Comparison of ENCODE assay signal across 12 cellular contexts in the genomic region with DNA sequence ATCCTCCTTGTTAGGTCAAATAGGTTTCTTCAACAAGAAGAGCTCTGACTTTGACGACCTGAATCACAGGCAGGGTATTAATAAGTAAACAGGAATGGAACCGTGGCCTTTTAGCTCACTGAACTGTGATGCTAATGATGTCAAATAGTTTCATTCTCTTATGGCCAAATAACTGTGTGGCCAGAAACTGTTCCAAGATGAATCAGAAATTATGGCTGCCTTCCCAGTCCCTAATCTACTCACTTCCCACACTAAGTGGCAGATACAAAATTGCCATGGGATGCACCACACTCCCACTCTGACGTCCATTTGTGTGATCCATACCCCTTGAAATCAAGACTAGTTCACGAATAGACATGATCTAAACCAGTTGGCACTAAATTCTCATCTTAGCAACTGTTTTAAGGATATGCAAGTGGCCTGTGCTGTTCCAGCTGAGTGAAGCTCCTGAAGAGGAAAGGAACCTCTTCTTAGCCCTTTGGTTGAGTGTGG.
A peak's percentile ranks its signal among the peaks of the same experiment; 100 is the strongest.
DNase-seq lines count a peak whose midpoint lies in the region; ATAC-seq, FAIRE-seq and TF ChIP-seq lines count a peak whose summit lies in the region.
"Had no signal": no experiment of that assay in that cellular context is flagged by ENCODE, and none has a peak within 500 bp of the region (broad histone marks: within the 10 kb centered on the region; RNA-seq: fewer than 3 reads in every experiment).

No MANE protein-coding gene starts in this region.

- H3K79me2 ChIP-seq in keratinocyte (ENCODE audit: control insufficient read depth, insufficient read depth, low read length) = no peaks in the 10 kb centered on the region

- DNase-seq in HS-5 (ENCODE audit: low read depth) (peak; percentile 84), body of pancreas (peak in 3 of 4 donors; percentile 7 to 29 (median 19)), keratinocyte (ENCODE audit: low read depth, low spot score) (no peak), thoracic aorta (ENCODE audit: low spot score) (peak; percentile 5), progenitor cell of endocrine pancreas (ENCODE audit: low spot score, unreplicated experiment) (no peak), type B pancreatic cell (ENCODE audit: extremely low spot score, unreplicated experiment) (no peak), cerebellar nuclear complex (lab: John Stamatoyannopoulos, UW) (no peak)
- DNase-seq: NCI-H526 had no signal

- H3K27ac Mint-ChIP-seq in progenitor cell of endocrine pancreas (no peak overlapping the region), type B pancreatic cell (no peak overlapping the region)
- H3K27ac Mint-ChIP-seq: GM23338 had no signal

- dilution Hi-C loops in keratinocyte (cut with MboI; ENCODE audit: extremely low pct_ligation_motif_present, low sequenced_read_pairs) = no loop called here

- no peaks in the 10 kb centered on the region for H3K4me1 ChIP-seq in body of pancreas
- H3K4me1 ChIP-seq in keratinocyte (ENCODE audit: control insufficient read depth, extremely low read depth, insufficient read depth, low read length) = peaks cover 28% of the 10 kb centered on the region
- peaks cover 8 to 33% of the 10 kb centered on the region in 2 donors for H3K4me1 ChIP-seq in thoracic aorta (ENCODE audit: control insufficient read depth in 1 of 2, low read depth in 2 of 2)

- H3K27me3 ChIP-seq in body of pancreas (no peaks in the 10 kb centered on the region), keratinocyte (ENCODE audit: control insufficient read depth, extremely low read depth, insufficient read depth, low read length) (no peaks in the 10 kb centered on the region), thoracic aorta (replicated peaks; ENCODE audit: insufficient read depth) (no peaks in the 10 kb centered on the region)

- WGBS in body of pancreas, 2 donors = 50 to 67% methylated on average over 4 of the region's 4 CpGs

- no peaks in the 10 kb centered on the region for H3K27me3 Mint-ChIP-seq in progenitor cell of endocrine pancreas
- no peaks in the 10 kb centered on the region for H3K27me3 Mint-ChIP-seq in type B pancreatic cell
- H3K27me3 Mint-ChIP-seq: brain had no signal

- ATAC-seq in body of pancreas (peak; percentile 68), thoracic aorta (ENCODE audit: insufficient number of reproducible peaks, low FRiP score, low read depth) (peak; percentile 81), GM21381 (IDR thresholded peaks at IDR 0.05; ENCODE audit: unreplicated experiment) (no peak)
- ATAC-seq: GM23338 had no signal

- H3K9me3 ChIP-seq in body of pancreas (no peaks in the 10 kb centered on the region), keratinocyte (ENCODE audit: control insufficient read depth, low read depth, low read length) (no peaks in the 10 kb centered on the region), thoracic aorta (no peaks in the 10 kb centered on the region)

- H3K9me1 ChIP-seq in keratinocyte (ENCODE audit: control insufficient read depth, extremely low read depth, insufficient read depth, low read length) = no peaks in the 10 kb centered on the region

- H3K36me3 Mint-ChIP-seq in progenitor cell of endocrine pancreas (ENCODE audit: insufficient read depth) (no peaks in the 10 kb centered on the region), type B pancreatic cell (no peaks in the 10 kb centered on the region)
- H3K36me3 Mint-ChIP-seq: brain had no signal

- TF ChIP-seq CTCF in body of pancreas (IDR thresholded peaks at IDR 0.05) (no peak), keratinocyte (optimal IDR thresholded peaks at IDR 0.05 in 1 of 3, IDR thresholded peaks at IDR 0.05 in 1 of 3, conservative IDR thresholded peaks at IDR 0.05 in 1 of 3; ENCODE audit: extremely low read depth in 1 of 3, insufficient read depth in 2 of 3, low read length in 3 of 3) (no peak), thoracic aorta (IDR thresholded peaks at IDR 0.05) (no peak), progenitor cell of endocrine pancreas (IDR thresholded peaks at IDR 0.05; ENCODE audit: unreplicated experiment) (no peak), type B pancreatic cell (conservative IDR thresholded peaks at IDR 0.05) (no peak)

- no peaks in the 10 kb centered on the region for H3K4me1 Mint-ChIP-seq in progenitor cell of endocrine pancreas (ENCODE audit: low read depth)
- H3K4me1 Mint-ChIP-seq in type B pancreatic cell (ENCODE audit: unreplicated experiment) = peaks cover 21% of the 10 kb centered on the region
- H3K4me1 Mint-ChIP-seq: brain, GM23338 had no signal

- H2AFZ ChIP-seq in keratinocyte (ENCODE audit: control insufficient read depth, low read length) = no peak overlapping the region
- H2AFZ ChIP-seq: GM23338 had no signal

- H3K9ac ChIP-seq in keratinocyte (ENCODE audit: control insufficient read depth, extremely low read depth, insufficient read depth, low read length) = no peak overlapping the region

- H3K36me3 ChIP-seq in body of pancreas (replicated peaks in 1 of 2; ENCODE audit: insufficient read depth in 1 of 2, low read depth in 2 of 2) (no peaks in the 10 kb centered on the region), keratinocyte (ENCODE audit: control insufficient read depth in 2 of 2, extremely low read depth in 1 of 2, insufficient read depth in 2 of 2, low read length in 2 of 2) (peaks cover 5 to 7% of the 10 kb centered on the region in 2 experiments), thoracic aorta (no peaks in the 10 kb centered on the region)

- intact Hi-C loops in body of pancreas (cut with DNase I) = no loop called here

- no peak overlapping the region for H3K27ac ChIP-seq in body of pancreas
- peak overlapping the region; percentile 53 for H3K27ac ChIP-seq in keratinocyte (ENCODE audit: control insufficient read depth, insufficient read depth, low read length)
- H3K27ac ChIP-seq in thoracic aorta = peak overlapping the region; percentile 87 to 90

- H3K4me3 Mint-ChIP-seq in progenitor cell of endocrine pancreas (ENCODE audit: low read depth) = no peak overlapping the region
- H3K4me3 Mint-ChIP-seq in type B pancreatic cell = no peak overlapping the region
- H3K4me3 Mint-ChIP-seq: brain, GM23338 had no signal

- H3K9me3 Mint-ChIP-seq in progenitor cell of endocrine pancreas (ENCODE audit: low read depth) = no peaks in the 10 kb centered on the region
- H3K9me3 Mint-ChIP-seq in type B pancreatic cell = no peaks in the 10 kb centered on the region
- H3K9me3 Mint-ChIP-seq: brain, GM23338 had no signal

- H4K20me1 ChIP-seq in keratinocyte (ENCODE audit: control insufficient read depth, extremely low read depth, insufficient read depth, low read length) = no peaks in the 10 kb centered on the region

- no peak overlapping the region for H3K4me2 ChIP-seq in keratinocyte (ENCODE audit: control insufficient read depth, extremely low read depth, insufficient read depth, low read depth, low read length)
- H3K4me2 ChIP-seq: GM23338 had no signal

- no peak overlapping the region for H3K4me3 ChIP-seq in body of pancreas
- no peak overlapping the region for H3K4me3 ChIP-seq in keratinocyte (ENCODE audit: control insufficient read depth in 2 of 3, extremely low read depth in 1 of 3, insufficient read depth in 2 of 3, low read depth in 1 of 3, low read length in 3 of 3)
- no peak overlapping the region for H3K4me3 ChIP-seq in thoracic aorta
- H3K4me3 ChIP-seq: GM23338 had no signal

- TF ChIP-seq POLR2A in body of pancreas (IDR thresholded peaks at IDR 0.05) = no peak

- FAIRE-seq in keratinocyte (lab: Jason Lieb, UNC) = peak; percentile 41
- FAIRE-seq: islet of Langerhans had no signal

Comparison
In these comparisons a context has a peak if more than half of its experiments do, and no peak if none do; other contexts are left out.
1. DNase-seq: peak in HS-5 (single experiment), body of pancreas (3 of 4) and thoracic aorta (single experiment); none in keratinocyte (single experiment), progenitor cell of endocrine pancreas (single experiment), type B pancreatic cell (single experiment) and cerebellar nuclear complex (0 of 2).
2. H3K27ac ChIP-seq: peak in keratinocyte (single experiment) and thoracic aorta (2 of 2); none in body of pancreas (0 of 4).